In genomic region chr18:10787293-10787901, GRCh38 we compare ENCODE assay signal across 8 cellular contexts.
DNase-seq lines count a peak whose midpoint lies in the region; ATAC-seq, FAIRE-seq and TF ChIP-seq lines count a peak whose summit lies in the region.

No MANE protein-coding gene starts in this region.

- peak; percentile 62 to 64; a peak in 4 of 6 replicates for ATAC-seq in A549
- ATAC-seq in GM18508 (IDR thresholded peaks at IDR 0.05; ENCODE audit: insufficient read depth, unreplicated experiment), result peak; percentile 93
- ATAC-seq in HG02970 (IDR thresholded peaks at IDR 0.05; ENCODE audit: low FRiP score, unreplicated experiment), result peak; percentile 88

- TF ChIP-seq RAD21 in A549 (conservative IDR thresholded peaks at IDR 0.05 in 1 of 2, IDR thresholded peaks at IDR 0.05 in 1 of 2), result peak; percentile 62 to 66

- CTCF ChIA-PET in A549 (lab: Yijun Ruan, JAX), result interaction anchor here (0.8 to 1.9 kb wide), 10 partner anchors 9 to 367 kb away, joined by 3 to 7 read pairs (median 4); no protein-coding TSS in a partner anchor

- WGBS in A549 (ENCODE audit: missing lambda C conversion rate), result 11% methylated on average over 5 of the region's 5 CpGs

- FAIRE-seq in A549 (lab: Jason Lieb, UNC), result no peak

- no peak overlapping the region for H3K4me2 ChIP-seq in A549

- no peak overlapping the region for H3K27ac ChIP-seq in A549

- POLR2A ChIA-PET in A549 (lab: Yijun Ruan, JAX), result no interaction called here

- TF ChIP-seq POLR2A in A549 (IDR thresholded peaks at IDR 0.05; ENCODE audit: low read length), result no peak

- H3K9me3 ChIP-seq in A549, result no peaks in the 10 kb centered on the region

- DNase-seq in A549 (ENCODE audit: low read depth in 1 of 2, low spot score in 1 of 2), result peak; percentile 5 to 69
- DNase-seq in NCI-H187 (lab: John Stamatoyannopoulos, UW), result peak; percentile 47 to 67
- peak; percentile 83 for DNase-seq in T-helper 9 cell
- peak; percentile 64 for DNase-seq in astrocyte of the hippocampus (ENCODE audit: low read depth, low spot score)
- DNase-seq in iPS-NIHi7 (ENCODE audit: extremely low spot score), result peak; percentile 56
- peak; percentile 54 to 82 for DNase-seq in stimulated activated CD4-positive, alpha-beta T cell treated with anti-CD3 and anti-CD28 coated beads, Interleukin-1b, Interleukin-23, amount 100 ng/mL, for 1 hour (ENCODE audit: low read depth in 2 of 2)

- H3K4me3 ChIP-seq in A549, result no peak overlapping the region

- no peak for TF ChIP-seq EP300 in A549 (IDR thresholded peaks at IDR 0.05)

- H3K4me1 ChIP-seq in A549, result no peaks in the 10 kb centered on the region

- peak; percentile 71 for TF ChIP-seq CTCF in A549 (IDR thresholded peaks at IDR 0.05)

TF ChIP-seq in A549, 52 proteins besides CTCF, POLR2A, EP300 and RAD21:
- TF ChIP-seq NR3C1 (IDR thresholded peaks at IDR 0.05) (no peak), BHLHE40 (IDR thresholded peaks at IDR 0.05; ENCODE audit: low read depth, low read length) (no peak), SMC3 (IDR thresholded peaks at IDR 0.05) (peak; percentile 55; the same call in 1 of the 3 replicates), HES2 (IDR thresholded peaks at IDR 0.05) (no peak)
